7 cellular contexts compared by ENCODE assay signal in the genomic region with DNA sequence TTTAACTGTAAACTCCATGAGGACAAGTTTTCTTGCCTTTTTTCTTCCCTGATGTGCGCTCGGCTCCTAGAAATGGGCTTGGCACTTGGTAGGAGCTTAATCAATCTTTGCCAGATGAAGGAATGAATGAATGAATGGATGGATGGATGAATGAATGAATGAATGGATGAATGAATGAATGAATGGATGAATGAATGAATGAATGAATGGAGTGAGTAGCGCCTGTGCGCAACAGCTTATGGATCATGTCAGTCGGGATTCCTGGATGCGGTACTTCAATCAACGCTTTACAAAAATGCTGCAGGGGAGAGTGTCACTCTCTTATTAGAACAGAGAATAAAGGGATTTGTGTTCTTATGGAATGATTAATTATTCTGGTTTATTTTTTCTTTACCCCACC.
"Had no signal": no experiment of that assay in that cellular context is flagged by ENCODE, and none has a peak within 500 bp of the region (broad histone marks: within the 10 kb centered on the region; RNA-seq: fewer than 3 reads in every experiment).

No MANE protein-coding gene starts in this region.

- H3K27ac ChIP-seq: HL-60, KMS-11 had no signal

- FAIRE-seq: HepG2 had no signal

- ATAC-seq: HepG2 had no signal

- H3K9ac ChIP-seq: KMS-11 had no signal

- H3K4me2 ChIP-seq: KMS-11 had no signal

- DNase-seq: IMR-90, Karpas-422, KBM-7, KG1 had no signal
